In genomic region chr2:169798718-169799495, GRCh38 we compare ENCODE assay signal across 8 cellular contexts. TPM values are rescaled to one million over a fixed set of nuclear protein-coding genes. Genes with fewer than 3 reads are reported as not detected.
DNase-seq lines count a peak whose midpoint lies in the region; ATAC-seq, FAIRE-seq and TF ChIP-seq lines count a peak whose summit lies in the region.

Gene SSB, plus strand, starts transcription at chr2:169798871. Its CDS starts 2,090 bp downstream, at chr2:169800961.

- H3K79me2 ChIP-seq in ACC112 (ENCODE audit: control insufficient read depth, insufficient read depth, low read length, unreplicated experiment) (peaks cover 49% of the 10 kb centered on the region), smooth muscle cell (ENCODE audit: low read depth) (peaks cover 49% of the 10 kb centered on the region)

- H3K27ac ChIP-seq in ACC112 (ENCODE audit: low read depth, low read length), result peak within 1 kb of the TSS; percentile 78
- peak within 1 kb of the TSS; percentile 75 for H3K27ac ChIP-seq in smooth muscle cell (ENCODE audit: low read depth)

- peak within 1 kb of the TSS; percentile 88 for H2AFZ ChIP-seq in ACC112 (ENCODE audit: low read length, unreplicated experiment)
- peak within 1 kb of the TSS; percentile 95 for H2AFZ ChIP-seq in smooth muscle cell (ENCODE audit: low read depth)

- H3K4me3 ChIP-seq in ACC112 (ENCODE audit: low read depth, low read length), result peak within 1 kb of the TSS; percentile 94
- peak within 1 kb of the TSS; percentile 72 for H3K4me3 ChIP-seq in WI38 (ENCODE audit: low read depth, low read length)
- peak within 1 kb of the TSS; percentile 57 for H3K4me3 ChIP-seq in bronchial epithelial cell (ENCODE audit: low read depth, low read length)
- H3K4me3 ChIP-seq in smooth muscle cell, result peak within 1 kb of the TSS; percentile 97

- H3K9ac ChIP-seq in smooth muscle cell (ENCODE audit: low read depth), result peak within 1 kb of the TSS; percentile 82

- no peaks in the 10 kb centered on the region for H3K9me3 ChIP-seq in smooth muscle cell (replicated peaks; ENCODE audit: low read depth)

- ATAC-seq in GM18868 (IDR thresholded peaks at IDR 0.05; ENCODE audit: unreplicated experiment) (peak; percentile 94), HG03108 (IDR thresholded peaks at IDR 0.05; ENCODE audit: unreplicated experiment) (peak; percentile 99)

- FAIRE-seq in bronchial epithelial cell (lab: Jason Lieb, UNC), result no peak

- H3K36me3 ChIP-seq in ACC112 (ENCODE audit: insufficient read depth, low read length) (peaks cover 4% of the 10 kb centered on the region), bronchial epithelial cell (ENCODE audit: control insufficient read depth, insufficient read depth, low read length) (no peaks in the 10 kb centered on the region), smooth muscle cell (ENCODE audit: low read depth) (peaks cover 10% of the 10 kb centered on the region)

- H3K27me3 ChIP-seq in ACC112 (ENCODE audit: insufficient read depth, low read length) (no peaks in the 10 kb centered on the region), bronchial epithelial cell (ENCODE audit: control insufficient read depth, insufficient read depth, low read length) (no peaks in the 10 kb centered on the region), smooth muscle cell (ENCODE audit: low read depth) (no peaks in the 10 kb centered on the region)

- peaks cover 11% of the 10 kb centered on the region for H3K4me1 ChIP-seq in ACC112 (ENCODE audit: control insufficient read depth, insufficient read depth, low read length, unreplicated experiment)
- peaks cover 12% of the 10 kb centered on the region for H3K4me1 ChIP-seq in smooth muscle cell (ENCODE audit: low read depth)

- under 1% methylated on average over 63 of the region's 63 CpGs for WGBS in smooth muscle cell (ENCODE audit: low lambda C conversion rate)

- no peaks in the 10 kb centered on the region for H3F3A ChIP-seq in smooth muscle cell (ENCODE audit: low read depth)

- no peak for TF ChIP-seq CTCF in WI38 (IDR thresholded peaks at IDR 0.05; ENCODE audit: low read depth, low read length)
- TF ChIP-seq CTCF in bronchial epithelial cell (IDR thresholded peaks at IDR 0.05; ENCODE audit: insufficient read depth, low read length, severe bottlenecking), result no peak
- TF ChIP-seq CTCF in smooth muscle cell (IDR thresholded peaks at IDR 0.05; ENCODE audit: borderline replicate concordance, insufficient read depth, poor library complexity, severe bottlenecking), result no peak

- peak within 1 kb of the TSS; percentile 89 for H3K4me2 ChIP-seq in smooth muscle cell

- DNase-seq in NCI-H2227 (lab: John Stamatoyannopoulos, UW; ENCODE audit: unreplicated experiment) (peak; percentile 98), bronchial epithelial cell (ENCODE audit: low read depth) (peak; percentile 90), iPS-NIHi11 (ENCODE audit: low spot score) (peak; percentile 96), smooth muscle cell (lab: John Stamatoyannopoulos, UW; ENCODE audit: unreplicated experiment) (peak; percentile 68)

- H4K20me1 ChIP-seq in smooth muscle cell (ENCODE audit: low read depth), result peaks cover 26% of the 10 kb centered on the region

RNA-seq across cellular contexts. Expression of gene SSB, which starts in this region (rescaled TPM):
- total RNA-seq in bronchial epithelial cell (62.7 and 72.7 TPM in 2 replicates), smooth muscle cell (95.8 and 99.1 TPM in 2 replicates)
- 91.5 and 132 TPM in 2 replicates for polyA plus RNA-seq in smooth muscle cell

Comparison
In these comparisons a context has a peak if more than half of its experiments do, and no peak if none do; other contexts are left out.
1. Peak in every context shown above with its lines: DNase-seq, ATAC-seq, H3K4me3 ChIP-seq and H3K27ac ChIP-seq.